Comparison of ENCODE assay signal across 19 cellular contexts in genomic region chr5:159161361-159162214, GRCh38. TPM values are rescaled to one million over a fixed set of nuclear protein-coding genes. Genes with fewer than 3 reads are reported as not detected.
DNase-seq lines count a peak whose midpoint lies in the region; ATAC-seq, FAIRE-seq and TF ChIP-seq lines count a peak whose summit lies in the region.
"Had no signal": no experiment of that assay in that cellular context is flagged by ENCODE, and none has a peak within 500 bp of the region (broad histone marks: within the 10 kb centered on the region; RNA-seq: fewer than 3 reads in every experiment).

No MANE protein-coding gene starts in this region.

- no peak overlapping the region for H3K4ac ChIP-seq in H9 (ENCODE audit: low read depth, low read length)

- H3K23ac ChIP-seq in H9 (ENCODE audit: insufficient read length, low read depth, low read length) = no peak overlapping the region

- no peak for TF ChIP-seq EP300 in A549 (IDR thresholded peaks at IDR 0.05)

- no peak for ATAC-seq in A549
- no peak for ATAC-seq in RWPE2 (ENCODE audit: low read depth)
- ATAC-seq: left colon, PC-3 had no signal

- H4K5ac ChIP-seq in H9 (ENCODE audit: insufficient read length, low read depth, low read length) = no peak overlapping the region

- no peak overlapping the region for H3K56ac ChIP-seq in H9 (ENCODE audit: insufficient read length, low read depth, low read length)

- no peak overlapping the region for H2BK12ac ChIP-seq in H9 (ENCODE audit: insufficient read length, low read depth, low read length)

- H3K9ac ChIP-seq in H9 (ENCODE audit: extremely low read depth, insufficient read length, low read length) = no peak overlapping the region

- no peak overlapping the region for H3K18ac ChIP-seq in H9 (ENCODE audit: insufficient read length, low read depth, low read length)

- no peak for TF ChIP-seq RAD21 in A549 (conservative IDR thresholded peaks at IDR 0.05 in 1 of 2, IDR thresholded peaks at IDR 0.05 in 1 of 2)

- no peaks in the 10 kb centered on the region for H4K20me1 ChIP-seq in H9 (ENCODE audit: control insufficient read depth, insufficient read depth, insufficient read length)

- no peaks in the 10 kb centered on the region for H3K79me2 ChIP-seq in H9 (ENCODE audit: insufficient read depth, low read length)

- no peak overlapping the region for H4K91ac ChIP-seq in H9 (ENCODE audit: insufficient read length, low read depth, low read length)

- H3K27ac ChIP-seq in A549 = no peak overlapping the region
- peak overlapping the region; percentile 83 for H3K27ac ChIP-seq in RWPE2 (ENCODE audit: poor library complexity, severe bottlenecking)
- no peak overlapping the region for H3K27ac ChIP-seq in H9 (ENCODE audit: insufficient read length, low read depth, low read length)
- H3K27ac ChIP-seq: 22Rv1, ascending aorta, SK-N-MC had no signal

- no peak for FAIRE-seq in A549 (lab: Jason Lieb, UNC)
- FAIRE-seq: colon, D721Med, frontal cortex, TTC549 had no signal

- H3K9me3 Mint-ChIP-seq in H9 = no peaks in the 10 kb centered on the region

- H3K4me1 ChIP-seq in A549 (peaks cover 80% of the 10 kb centered on the region), RWPE2 (ENCODE audit: insufficient read depth, poor library complexity, severe bottlenecking) (peaks cover 29% of the 10 kb centered on the region), H9 (ENCODE audit: insufficient read depth, low read length) (no peaks in the 10 kb centered on the region)

- WGBS in A549 (ENCODE audit: missing lambda C conversion rate) = 88% methylated on average over 9 of the region's 9 CpGs
- WGBS in H9 (ENCODE audit: extremely low coverage, insufficient read length, low lambda C conversion rate) = 100% methylated on average over 1 of the region's 9 CpGs

- no peak overlapping the region for H3K4me3 Mint-ChIP-seq in H9

- H3K4me1 Mint-ChIP-seq in H9 = peaks cover 13 to 17% of the 10 kb centered on the region in 2 experiments

- H3K79me1 ChIP-seq in H9 (ENCODE audit: insufficient read depth, low read depth, low read length, poor library complexity, severe bottlenecking) = no peaks in the 10 kb centered on the region

- no peak overlapping the region for H2BK20ac ChIP-seq in H9 (ENCODE audit: low read depth, low read length, poor library complexity, severe bottlenecking)

- no peak for TF ChIP-seq POLR2A in A549 (IDR thresholded peaks at IDR 0.05; ENCODE audit: low read length)

- peaks cover 96% of the 10 kb centered on the region for H3K36me3 ChIP-seq in RWPE2 (ENCODE audit: low read depth)

- H2BK15ac ChIP-seq in H9 (ENCODE audit: low read depth, low read length) = no peak overlapping the region

- no peak overlapping the region for H4K8ac ChIP-seq in H9 (replicated peaks; ENCODE audit: insufficient read length, low read depth, low read length)

- POLR2A ChIA-PET in A549 (lab: Yijun Ruan, JAX) = interaction anchor here (0.7 kb wide), 1 partner anchor 43 kb away, joined by 3 read pairs; no protein-coding TSS in a partner anchor

- H3K27me3 Mint-ChIP-seq in H9 (ENCODE audit: low read depth) = no peaks in the 10 kb centered on the region

- H3K9me3 ChIP-seq in A549 (no peaks in the 10 kb centered on the region), RWPE2 (ENCODE audit: severe bottlenecking) (no peaks in the 10 kb centered on the region), H9 (ENCODE audit: control insufficient read depth, low read depth, low read length) (no peaks in the 10 kb centered on the region)
- H3K9me3 ChIP-seq: ascending aorta had no signal

- no peak overlapping the region for H2BK5ac ChIP-seq in H9 (ENCODE audit: insufficient read length, low read length)

- no peak overlapping the region for H2BK120ac ChIP-seq in H9 (ENCODE audit: low read depth, low read length, poor library complexity, severe bottlenecking)

- H3K4me2 ChIP-seq in A549 = no peak overlapping the region
- H3K4me2 ChIP-seq in H9 (ENCODE audit: insufficient read depth, insufficient read length, low read length) = no peak overlapping the region

- CTCF ChIA-PET in A549 (lab: Yijun Ruan, JAX) = interaction anchor here (0.6 to 2.3 kb wide), 5 partner anchors 30 to 100 kb away, joined by 3 to 8 read pairs (median 3); no protein-coding TSS in a partner anchor

- no peak for TF ChIP-seq CTCF in A549 (IDR thresholded peaks at IDR 0.05)
- TF ChIP-seq CTCF in RWPE2 (IDR thresholded peaks at IDR 0.05; ENCODE audit: poor library complexity, severe bottlenecking) = no peak
- TF ChIP-seq CTCF in epithelial cell of esophagus (IDR thresholded peaks at IDR 0.05; ENCODE audit: insufficient read depth, low read depth, low read length, missing control alignments) = no peak
- TF ChIP-seq CTCF in H9 (conservative IDR thresholded peaks at IDR 0.05) = no peak

- no peak overlapping the region for H3T11ph ChIP-seq in H9 (ENCODE audit: low read length)

- H2AK5ac ChIP-seq in H9 (ENCODE audit: insufficient read length, low read length) = no peak overlapping the region

- peaks cover 9 to 37% (median 21%) of the 10 kb centered on the region in 3 experiments; a peak in 5 of 7 replicates for H3K36me3 Mint-ChIP-seq in H9 (ENCODE audit: insufficient read depth in 1 of 3, low read depth in 3 of 3)

- H3K4me3 ChIP-seq in A549 (no peak overlapping the region), RWPE2 (ENCODE audit: severe bottlenecking) (no peak overlapping the region), epithelial cell of esophagus (ENCODE audit: low read length) (no peak overlapping the region)
- H3K4me3 ChIP-seq: ascending aorta, SK-N-MC had no signal

- H3K14ac ChIP-seq in H9 (ENCODE audit: insufficient read depth, low read length) = no peak overlapping the region

- peak; percentile 64 for DNase-seq in NCI-H2171 treated with DMSO at 0.1 percent for 48 hours (lab: John Stamatoyannopoulos, UW)
- no peak for DNase-seq in NCI-H2171 (lab: John Stamatoyannopoulos, UW)
- DNase-seq in A549 (ENCODE audit: low read depth in 1 of 2, low spot score in 1 of 2) = no peak
- DNase-seq in RWPE2 (ENCODE audit: low spot score) = no peak
- DNase-seq in epithelial cell of esophagus (ENCODE audit: low read depth) = peak; percentile 53
- DNase-seq in H9 = no peak
- DNase-seq in medulla oblongata (ENCODE audit: extremely low spot score) = no peak
- no peak for DNase-seq in SW480 (ENCODE audit: low spot score)
- DNase-seq: left colon, NCI-H2107, NCI-H526 treated with DMSO at 0.1 percent for 48 hours, PC-3 had no signal

- H2AFZ ChIP-seq in H9 (ENCODE audit: low read length) = no peak overlapping the region

- 0 out of 7 replicates have a peak overlapping the region, but pooled peaks of 1 of the 3 experiments have one; percentile 65 for H3K27ac Mint-ChIP-seq in H9

- H3K27me3 ChIP-seq in RWPE2 (ENCODE audit: insufficient read depth, poor library complexity, severe bottlenecking) (no peaks in the 10 kb centered on the region), H9 (ENCODE audit: insufficient read depth, low read length) (no peaks in the 10 kb centered on the region)
- H3K27me3 ChIP-seq: ascending aorta had no signal

- no peaks in the 10 kb centered on the region for H3K23me2 ChIP-seq in H9 (ENCODE audit: insufficient read length, low read depth, low read length, poor library complexity, severe bottlenecking)

TF ChIP-seq in A549, 52 proteins besides CTCF, POLR2A, EP300 and RAD21:
- TF ChIP-seq TP53 (CRISPR knock-in tag; IDR thresholded peaks at IDR 0.05) = no peak
- peak; percentile 92 for TF ChIP-seq MAFK (IDR thresholded peaks at IDR 0.05; ENCODE audit: partially characterized antibody)
- TF ChIP-seq, protein P1, sequence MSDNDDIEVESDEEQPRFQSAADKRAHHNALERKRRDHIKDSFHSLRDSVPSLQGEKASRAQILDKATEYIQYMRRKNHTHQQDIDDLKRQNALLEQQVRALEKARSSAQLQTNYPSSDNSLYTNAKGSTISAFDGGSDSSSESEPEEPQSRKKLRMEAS (IDR thresholded peaks at IDR 0.05) = no peak
- no peak for TF ChIP-seq KDM5A (IDR thresholded peaks at IDR 0.05)
- no peak for TF ChIP-seq USF2 (IDR thresholded peaks at IDR 0.05)
- no peak for TF ChIP-seq TFCP2L1 (CRISPR knock-in tag; IDR thresholded peaks at IDR 0.05)

RNA-seq across cellular contexts. Expression of gene RNF145, which starts 47.8 kb away (rescaled TPM):
- 122 and 147 TPM in 2 replicates for polyA plus RNA-seq in A549 (2011; rRNA removed)
- 38.4 and 45.0 TPM in 2 replicates for polyA plus RNA-seq in A549 (2012; cell fraction: cytosol; rRNA removed)
- polyA plus RNA-seq in A549 (2012; cell fraction: nucleus; rRNA removed) = 20.9 and 43.9 TPM in 2 replicates
- polyA plus RNA-seq in A549 (2017; fragmentation: RNase III; extraction: RNeasy Plus Mini Kit Qiagen cat#74134 plus additional on column Dnase treatment) = 120 to 146 TPM (median 137 TPM) in 3 replicates
- polyA minus RNA-seq in A549 (2011; rRNA and poly(A)+ RNA removed) = 82.2 and 83.3 TPM in 2 replicates
- 59.1 and 61.4 TPM in 2 replicates for total RNA-seq in H9 (2021)

Comparison
In these comparisons a context has a peak if more than half of its experiments do, and no peak if none do; other contexts are left out.
1. DNase-seq: peak in NCI-H2171 treated with DMSO at 0.1 percent for 48 hours (single experiment) and epithelial cell of esophagus (single experiment); none in NCI-H2171 (single experiment), A549 (0 of 2), RWPE2 (single experiment), H9 (single experiment), medulla oblongata (single experiment) and SW480 (single experiment).